8 cellular contexts compared by ENCODE assay signal in genomic region chr10:11684341-11684716, GRCh38. TPM values are rescaled to one million over a fixed set of nuclear protein-coding genes. Genes with fewer than 3 reads are reported as not detected.
DNase-seq lines count a peak whose midpoint lies in the region; ATAC-seq, FAIRE-seq and TF ChIP-seq lines count a peak whose summit lies in the region.
"Not testable (repeated sequence)": the region's sequence is repeated elsewhere in the genome, so short reads cannot be mapped to it uniquely, and the experiment has no call there.

No MANE protein-coding gene starts in this region.

- H3K4me2 ChIP-seq in BLaER1 treated with 17β-estradiol and CSF1 and Interleukin-3, amounts not matched to agents 10 nM and 100 nM = peak overlapping the region; percentile 82 to 97 (median 86)
- H3K4me2 ChIP-seq in HCT116 (ENCODE audit: low read length) (peak overlapping the region; percentile 85), SU-DHL-6 (ENCODE audit: low read depth, low read length, poor library complexity, severe bottlenecking) (peak overlapping the region; percentile 92), astrocyte (ENCODE audit: low read length) (peak overlapping the region; percentile 90), smooth muscle cell (peak overlapping the region; percentile 91)

- not testable (repeated sequence) for TF ChIP-seq RAD21 in HCT116 (IDR thresholded peaks at IDR 0.05; ENCODE audit: low read depth)

- not testable (repeated sequence) for H3K4me3 Mint-ChIP-seq in astrocyte (ENCODE audit: unreplicated experiment)
- peak overlapping the region; percentile 82 to 91 (median 89) for H3K4me3 Mint-ChIP-seq in immature natural killer cell

- H3K36me3 ChIP-seq in BLaER1 treated with 17β-estradiol and CSF1 and Interleukin-3, amounts not matched to agents 10 nM and 100 nM; HCT116 (ENCODE audit: control insufficient read depth in 1 of 2, insufficient read depth in 2 of 2, low read length in 2 of 2); SU-DHL-6 (ENCODE audit: low read length); astrocyte (ENCODE audit: insufficient read depth, low read length); smooth muscle cell (ENCODE audit: low read depth): not testable (repeated sequence)

- H2AFZ ChIP-seq in HCT116 (ENCODE audit: low read depth, low read length, poor library complexity, severe bottlenecking) (peak overlapping the region; percentile 26), astrocyte (ENCODE audit: low read depth, low read length) (peak overlapping the region; percentile 61)
- H2AFZ ChIP-seq in SU-DHL-6 (ENCODE audit: low read depth, low read length, severe bottlenecking); smooth muscle cell (ENCODE audit: low read depth): not testable (repeated sequence)

- H3K9ac ChIP-seq in BLaER1 treated with 17β-estradiol and CSF1 and Interleukin-3, amounts not matched to agents 10 nM and 100 nM = peak overlapping the region; percentile 64 to 86 (median 82); a peak in 20 of 22 replicates
- H3K9ac ChIP-seq in HCT116 (ENCODE audit: low read length) (peak overlapping the region; percentile 66), SU-DHL-6 (ENCODE audit: low read length) (peak overlapping the region; percentile 70), astrocyte (ENCODE audit: low read length) (peak overlapping the region; percentile 79), smooth muscle cell (ENCODE audit: low read depth) (peak overlapping the region; percentile 76)

- H4K20me1 ChIP-seq in BLaER1 treated with 17β-estradiol and CSF1 and Interleukin-3, amounts not matched to agents 10 nM and 100 nM; HCT116 (ENCODE audit: insufficient read depth); SU-DHL-6 (ENCODE audit: low read depth, low read length); astrocyte (ENCODE audit: insufficient read depth, low read length); smooth muscle cell (ENCODE audit: low read depth): not testable (repeated sequence)

- H3K27ac ChIP-seq in BLaER1 treated with 17β-estradiol and CSF1 and Interleukin-3, amounts not matched to agents 10 nM and 100 nM = peak overlapping the region; percentile 48 to 95 (median 89); a peak in 21 of 22 replicates
- peak overlapping the region; percentile 82 for H3K27ac ChIP-seq in HCT116 (ENCODE audit: low read depth, low read length)
- peak overlapping the region; percentile 99 for H3K27ac ChIP-seq in SU-DHL-6 (ENCODE audit: low read depth, low read length)
- not testable (repeated sequence) for H3K27ac ChIP-seq in astrocyte (ENCODE audit: low read depth, low read length)
- peak overlapping the region; percentile 100 for H3K27ac ChIP-seq in smooth muscle cell (ENCODE audit: low read depth)

- TF ChIP-seq POLR2A in HCT116 (IDR thresholded peaks at IDR 0.05; ENCODE audit: borderline replicate concordance, extremely low read depth, insufficient read depth, insufficient read length) = not testable (repeated sequence)

- peaks cover 0 to 12% (median 0%) of the 10 kb centered on the region in 11 experiments; a peak in 1 of 22 replicates for H3K27me3 ChIP-seq in BLaER1 treated with 17β-estradiol and CSF1 and Interleukin-3, amounts not matched to agents 10 nM and 100 nM
- not testable (repeated sequence) for H3K27me3 ChIP-seq in HCT116 (ENCODE audit: insufficient read depth, low read length); SU-DHL-6 (ENCODE audit: low read length); smooth muscle cell (ENCODE audit: low read depth)
- peaks cover 18% of the 10 kb centered on the region for H3K27me3 ChIP-seq in astrocyte (ENCODE audit: insufficient read depth, low read length)

- WGBS in smooth muscle cell (ENCODE audit: low lambda C conversion rate) = 81% methylated on average over 4 of the region's 4 CpGs

- not testable (repeated sequence) for H3K9me3 Mint-ChIP-seq in astrocyte (ENCODE audit: unreplicated experiment); immature natural killer cell

- BruUV-seq in HCT116 (replicated peaks; lab: Mats Ljungman, UMichigan) = TSS peak; percentile 54

- H3K4me1 ChIP-seq in BLaER1 treated with 17β-estradiol and CSF1 and Interleukin-3, amounts not matched to agents 10 nM and 100 nM = peaks cover 68 to 100% (median 97%) of the 10 kb centered on the region in 10 experiments
- H3K4me1 ChIP-seq in HCT116 (ENCODE audit: control insufficient read depth in 1 of 2, insufficient read depth in 2 of 2, low read length in 2 of 2) (peaks cover 49 to 72% of the 10 kb centered on the region in 2 experiments), astrocyte (ENCODE audit: insufficient read depth, low read length) (peaks cover 18% of the 10 kb centered on the region), smooth muscle cell (ENCODE audit: low read depth) (peaks cover 35% of the 10 kb centered on the region)

- ATAC-seq in GM18907 (IDR thresholded peaks at IDR 0.05; ENCODE audit: unreplicated experiment) = peak; percentile 9
- ATAC-seq in HCT116 = peak; percentile 21
- peak; percentile 11 for ATAC-seq in HG03432 (IDR thresholded peaks at IDR 0.05; ENCODE audit: unreplicated experiment)

- H3K79me2 ChIP-seq in HCT116 (ENCODE audit: insufficient read depth, low read length); SU-DHL-6 (ENCODE audit: insufficient read depth, low read length); astrocyte (ENCODE audit: insufficient read depth, low read length); smooth muscle cell (ENCODE audit: low read depth): not testable (repeated sequence)

- CTCF ChIA-PET in HCT116 (lab: Charles Lee) = not testable (repeated sequence)

- not testable (repeated sequence) for H3K9me3 ChIP-seq in BLaER1 treated with 17β-estradiol and CSF1 and Interleukin-3, amounts not matched to agents 10 nM and 100 nM (replicated peaks in 1 of 11); HCT116 (ENCODE audit: control insufficient read depth in 1 of 2, insufficient read depth in 1 of 2, low read depth in 1 of 2, low read length in 2 of 2); SU-DHL-6 (ENCODE audit: insufficient read depth, low read length); astrocyte (ENCODE audit: insufficient read depth, low read depth, low read length); smooth muscle cell (replicated peaks; ENCODE audit: low read depth)

- H3K36me3 Mint-ChIP-seq in astrocyte (ENCODE audit: low read depth, unreplicated experiment); immature natural killer cell: not testable (repeated sequence)

- H3K9me2 ChIP-seq in HCT116 (ENCODE audit: insufficient read depth); SU-DHL-6 (replicated peaks; ENCODE audit: insufficient read depth, low read length): not testable (repeated sequence)

- peaks cover 19% of the 10 kb centered on the region for H3K27me3 Mint-ChIP-seq in astrocyte (ENCODE audit: low read depth, unreplicated experiment)
- not testable (repeated sequence) for H3K27me3 Mint-ChIP-seq in immature natural killer cell (ENCODE audit: low read depth in 3 of 3)

- not testable (repeated sequence) for H3K27ac Mint-ChIP-seq in astrocyte (ENCODE audit: unreplicated experiment)
- peak overlapping the region; percentile 61 to 94 (median 90) for H3K27ac Mint-ChIP-seq in immature natural killer cell

- POLR2A ChIA-PET in HCT116 (lab: Charles Lee) = interaction anchor here (1.0 kb wide), 1 partner anchor 18 kb away, joined by 3 read pairs; no protein-coding TSS in a partner anchor

- RAD21 ChIA-PET in HCT116 (lab: Charles Lee; ENCODE audit: low non-redundant PET in 1 of 2, low total read pairs in 2 of 2, uncharacterized antibody in 2 of 2, unreplicated experiment in 2 of 2) = not testable (repeated sequence)

- DNase-seq in HCT116 (ENCODE audit: low read depth, low spot score); astrocyte (ENCODE audit: low read depth); immature natural killer cell; smooth muscle cell (lab: John Stamatoyannopoulos, UW; ENCODE audit: unreplicated experiment): not testable (repeated sequence)

- not testable (repeated sequence) for TF ChIP-seq CTCF in HCT116 (IDR thresholded peaks at IDR 0.05 in 2 of 3, conservative IDR thresholded peaks at IDR 0.05 in 1 of 3; ENCODE audit: borderline replicate concordance in 1 of 3, insufficient read depth in 1 of 3, low read depth in 2 of 3, low read length in 2 of 3); SU-DHL-6 (IDR thresholded peaks at IDR 0.05; ENCODE audit: insufficient read depth, low read length, poor library complexity, severe bottlenecking); astrocyte (IDR thresholded peaks at IDR 0.05; ENCODE audit: insufficient read depth, low read depth, low read length); smooth muscle cell (IDR thresholded peaks at IDR 0.05; ENCODE audit: borderline replicate concordance, insufficient read depth, poor library complexity, severe bottlenecking)

- intact Hi-C loops in HCT116 (cut with micrococcal nuclease) = loop anchor here (1.0 kb wide), 1 partner anchor 72 kb away; no protein-coding TSS in a partner anchor

- peaks cover 72% of the 10 kb centered on the region for H3F3A ChIP-seq in SU-DHL-6 (ENCODE audit: insufficient read depth)
- H3F3A ChIP-seq in smooth muscle cell (ENCODE audit: low read depth) = peaks cover 36% of the 10 kb centered on the region

- not testable (repeated sequence) for FAIRE-seq in astrocyte (lab: Jason Lieb, UNC)

- H3K4me3 ChIP-seq in BLaER1 treated with 17β-estradiol and CSF1 and Interleukin-3, amounts not matched to agents 10 nM and 100 nM = peak overlapping the region; percentile 33 to 61 (median 54)
- H3K4me3 ChIP-seq in HCT116 (replicated peaks in 1 of 2; ENCODE audit: low read depth in 1 of 2, low read length in 2 of 2) (peak overlapping the region; percentile 39 to 55), SU-DHL-6 (ENCODE audit: insufficient read depth, low read length, poor library complexity, severe bottlenecking) (peak overlapping the region; percentile 36)
- H3K4me3 ChIP-seq in astrocyte (ENCODE audit: insufficient read depth, low read depth, low read length); smooth muscle cell: not testable (repeated sequence)

- peaks cover 22% of the 10 kb centered on the region for H3K4me1 Mint-ChIP-seq in astrocyte (ENCODE audit: low read depth, unreplicated experiment)
- H3K4me1 Mint-ChIP-seq in immature natural killer cell = peaks cover 27 to 34% of the 10 kb centered on the region in 2 donors

TF ChIP-seq in HCT116, 20 proteins besides CTCF, POLR2A, EP300 and RAD21:
- 0 out of 2 replicates have a peak, but pooled peaks have one; percentile 21 for TF ChIP-seq ZFX (IDR thresholded peaks at IDR 0.05)
TF ChIP-seq in HCT116: peak in this region for 1; not testable (repeated sequence) for 19.

RNA-seq across cellular contexts. Expression of gene ECHDC3, which starts 57.9 kb away (rescaled TPM):
- total RNA-seq in HCT116 (2021; ENCODE audit: unreplicated experiment) (13.0 TPM), astrocyte (1.9 and 2.1 TPM in 2 replicates), smooth muscle cell (10.2 and 14.1 TPM in 2 replicates)
- polyA plus RNA-seq in HCT116 (2012) = 9.9 and 11.2 TPM in 2 replicates
- polyA plus RNA-seq in immature natural killer cell (under 1 TPM; 0.58 to 0.77 (median 0.71) TPM), smooth muscle cell (6.0 and 8.7 TPM in 2 replicates)
